1 cellular context compared by ENCODE assay signal in the genomic region with DNA sequence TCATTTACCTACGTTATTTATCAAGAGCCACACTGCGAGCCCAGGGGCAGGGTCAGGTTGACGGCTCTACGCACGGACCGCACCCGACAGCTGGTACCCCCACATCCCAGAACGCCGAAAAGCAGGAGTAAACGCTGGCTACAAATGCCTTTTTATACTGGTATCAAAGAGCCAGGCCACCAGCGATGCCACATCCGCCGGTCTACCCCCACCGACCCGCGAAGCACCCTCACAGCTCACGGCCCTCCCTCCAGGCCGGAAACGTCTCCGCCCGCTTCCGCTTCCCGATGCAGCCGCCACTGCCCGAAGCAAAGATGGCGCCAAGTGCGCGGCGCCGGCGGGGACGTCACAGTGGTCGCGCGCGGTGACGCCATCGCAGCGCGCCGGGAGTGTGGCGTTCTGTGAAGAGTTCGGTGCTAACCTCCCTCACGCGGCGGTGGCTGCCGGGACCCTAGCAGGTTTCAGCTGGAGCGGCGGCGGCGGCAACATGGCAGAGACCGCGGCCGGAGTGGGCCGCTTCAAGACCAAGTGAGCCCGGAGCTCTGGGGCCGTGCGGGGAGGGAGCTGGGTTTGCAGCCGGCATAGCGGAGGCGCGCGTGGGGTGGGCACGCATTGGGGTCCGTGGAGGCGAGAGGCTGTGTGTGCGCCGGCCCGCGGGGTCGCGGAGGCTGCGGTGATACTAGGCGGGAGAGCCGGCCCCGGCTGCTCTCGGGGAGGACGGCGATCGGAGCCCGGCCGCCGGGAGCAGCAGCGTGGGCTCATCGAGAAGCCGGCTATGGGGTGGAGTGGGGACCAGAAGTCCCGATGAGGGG.
A peak's percentile ranks its signal among the peaks of the same experiment; 100 is the strongest.
TF ChIP-seq lines count a peak whose summit lies in the region.

A gene (plus strand): TSS at position 376 of the 812 bp plus-strand sequence. CDS start 112 bp downstream, at position 488.

TF ChIP-seq in K562, 482 proteins besides CTCF, POLR2A, EP300 and RAD21 (continued from another document and continues in another):
- TF ChIP-seq, protein P1, sequence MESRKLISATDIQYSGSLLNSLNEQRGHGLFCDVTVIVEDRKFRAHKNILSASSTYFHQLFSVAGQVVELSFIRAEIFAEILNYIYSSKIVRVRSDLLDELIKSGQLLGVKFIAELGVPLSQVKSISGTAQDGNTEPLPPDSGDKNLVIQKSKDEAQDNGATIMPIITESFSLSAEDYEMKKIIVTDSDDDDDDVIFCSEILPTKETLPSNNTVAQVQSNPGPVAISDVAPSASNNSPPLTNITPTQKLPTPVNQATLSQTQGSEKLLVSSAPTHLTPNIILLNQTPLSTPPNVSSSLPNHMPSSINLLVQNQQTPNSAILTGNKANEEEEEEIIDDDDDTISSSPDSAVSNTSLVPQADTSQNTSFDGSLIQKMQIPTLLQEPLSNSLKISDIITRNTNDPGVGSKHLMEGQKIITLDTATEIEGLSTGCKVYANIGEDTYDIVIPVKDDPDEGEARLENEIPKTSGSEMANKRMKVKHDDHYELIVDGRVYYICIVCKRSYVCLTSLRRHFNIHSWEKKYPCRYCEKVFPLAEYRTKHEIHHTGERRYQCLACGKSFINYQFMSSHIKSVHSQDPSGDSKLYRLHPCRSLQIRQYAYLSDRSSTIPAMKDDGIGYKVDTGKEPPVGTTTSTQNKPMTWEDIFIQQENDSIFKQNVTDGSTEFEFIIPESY (CRISPR knock-in tag; IDR thresholded peaks at IDR 0.05): peak; percentile 81
- TF ChIP-seq, protein P2, sequence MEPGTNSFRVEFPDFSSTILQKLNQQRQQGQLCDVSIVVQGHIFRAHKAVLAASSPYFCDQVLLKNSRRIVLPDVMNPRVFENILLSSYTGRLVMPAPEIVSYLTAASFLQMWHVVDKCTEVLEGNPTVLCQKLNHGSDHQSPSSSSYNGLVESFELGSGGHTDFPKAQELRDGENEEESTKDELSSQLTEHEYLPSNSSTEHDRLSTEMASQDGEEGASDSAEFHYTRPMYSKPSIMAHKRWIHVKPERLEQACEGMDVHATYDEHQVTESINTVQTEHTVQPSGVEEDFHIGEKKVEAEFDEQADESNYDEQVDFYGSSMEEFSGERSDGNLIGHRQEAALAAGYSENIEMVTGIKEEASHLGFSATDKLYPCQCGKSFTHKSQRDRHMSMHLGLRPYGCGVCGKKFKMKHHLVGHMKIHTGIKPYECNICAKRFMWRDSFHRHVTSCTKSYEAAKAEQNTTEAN (CRISPR knock-in tag; IDR thresholded peaks at IDR 0.05): 0 out of 2 replicates have a peak, but pooled peaks have one; percentile 60
- TF ChIP-seq ELF4 (CRISPR knock-in tag; IDR thresholded peaks at IDR 0.05) (peak; percentile 93), ZBTB17 (CRISPR knock-in tag; IDR thresholded peaks at IDR 0.05) (peak; percentile 87), RUNX1 (IDR thresholded peaks at IDR 0.05; ENCODE audit: low read depth) (peak; percentile 73; the same call in 1 of the 2 replicates), ZZZ3 (IDR thresholded peaks at IDR 0.05) (no peak), CHD2 (IDR thresholded peaks at IDR 0.05; ENCODE audit: low read depth, low read length) (peak; percentile 36; the same call in 1 of the 2 replicates), HMGN3 (IDR thresholded peaks at IDR 0.05; ENCODE audit: borderline replicate concordance, extremely low read depth, insufficient read length, low read depth, low read length) (peak; percentile 93), ZBTB7A (IDR thresholded peaks at IDR 0.05; ENCODE audit: borderline replicate concordance, control insufficient read depth, low read depth, low read length) (0 out of 2 replicates have a peak, but pooled peaks have one; percentile 19), ZNF232 (CRISPR knock-in tag; IDR thresholded peaks at IDR 0.05) (0 out of 2 replicates have a peak, but pooled peaks have one; percentile 49), TRIM24 (IDR thresholded peaks at IDR 0.05) (no peak), EGR1 (conservative IDR thresholded peaks at IDR 0.05) (peak; percentile 93), E2F3 (CRISPR knock-in tag; IDR thresholded peaks at IDR 0.05) (0 out of 2 replicates have a peak, but pooled peaks have one; percentile 48), ETS2 (tag; IDR thresholded peaks at IDR 0.05; ENCODE audit: borderline replicate concordance, poor library complexity, severe bottlenecking) (no peak), ZNF764 (CRISPR knock-in tag; IDR thresholded peaks at IDR 0.05; ENCODE audit: low read depth) (no peak), CTBP1 (IDR thresholded peaks at IDR 0.05; ENCODE audit: borderline replicate concordance) (peak; percentile 74; the same call in 1 of the 2 replicates), GATAD2A (IDR thresholded peaks at IDR 0.05) (peak; percentile 53; the same call in 1 of the 2 replicates), NCOR1 (IDR thresholded peaks at IDR 0.05) (peak; percentile 27; the same call in 1 of the 2 replicates), ZC3H8 (IDR thresholded peaks at IDR 0.05) (no peak), TGIF2 (CRISPR knock-in tag; IDR thresholded peaks at IDR 0.05) (peak; percentile 43; the same call in 1 of the 2 replicates), POLR3A (IDR thresholded peaks at IDR 0.05; ENCODE audit: borderline replicate concordance, extremely low read depth, insufficient read depth, insufficient read length) (no peak), KLF13 (tag; IDR thresholded peaks at IDR 0.05; ENCODE audit: borderline replicate concordance, low read depth) (no peak), CREM (IDR thresholded peaks at IDR 0.05; ENCODE audit: low read depth) (peak; percentile 100), ZBED1 (IDR thresholded peaks at IDR 0.05) (peak; percentile 53; the same call in 1 of the 2 replicates), ZNF24 (IDR thresholded peaks at IDR 0.05) (0 out of 2 replicates have a peak, but pooled peaks have one; percentile 26), RHOXF2B (CRISPR knock-in tag; conservative IDR thresholded peaks at IDR 0.05) (no peak), ZNF41 (CRISPR knock-in tag; conservative IDR thresholded peaks at IDR 0.05) (no peak), ZFP36 (IDR thresholded peaks at IDR 0.05; ENCODE audit: low read depth, low read length, partially characterized antibody) (no peak), HMG20A (CRISPR knock-in tag; conservative IDR thresholded peaks at IDR 0.05) (no peak), SMAD4 (CRISPR knock-in tag; conservative IDR thresholded peaks at IDR 0.05) (peak; percentile 81), IFI16 (CRISPR knock-in tag; IDR thresholded peaks at IDR 0.05) (no peak)
- TF ChIP-seq, protein P3, sequence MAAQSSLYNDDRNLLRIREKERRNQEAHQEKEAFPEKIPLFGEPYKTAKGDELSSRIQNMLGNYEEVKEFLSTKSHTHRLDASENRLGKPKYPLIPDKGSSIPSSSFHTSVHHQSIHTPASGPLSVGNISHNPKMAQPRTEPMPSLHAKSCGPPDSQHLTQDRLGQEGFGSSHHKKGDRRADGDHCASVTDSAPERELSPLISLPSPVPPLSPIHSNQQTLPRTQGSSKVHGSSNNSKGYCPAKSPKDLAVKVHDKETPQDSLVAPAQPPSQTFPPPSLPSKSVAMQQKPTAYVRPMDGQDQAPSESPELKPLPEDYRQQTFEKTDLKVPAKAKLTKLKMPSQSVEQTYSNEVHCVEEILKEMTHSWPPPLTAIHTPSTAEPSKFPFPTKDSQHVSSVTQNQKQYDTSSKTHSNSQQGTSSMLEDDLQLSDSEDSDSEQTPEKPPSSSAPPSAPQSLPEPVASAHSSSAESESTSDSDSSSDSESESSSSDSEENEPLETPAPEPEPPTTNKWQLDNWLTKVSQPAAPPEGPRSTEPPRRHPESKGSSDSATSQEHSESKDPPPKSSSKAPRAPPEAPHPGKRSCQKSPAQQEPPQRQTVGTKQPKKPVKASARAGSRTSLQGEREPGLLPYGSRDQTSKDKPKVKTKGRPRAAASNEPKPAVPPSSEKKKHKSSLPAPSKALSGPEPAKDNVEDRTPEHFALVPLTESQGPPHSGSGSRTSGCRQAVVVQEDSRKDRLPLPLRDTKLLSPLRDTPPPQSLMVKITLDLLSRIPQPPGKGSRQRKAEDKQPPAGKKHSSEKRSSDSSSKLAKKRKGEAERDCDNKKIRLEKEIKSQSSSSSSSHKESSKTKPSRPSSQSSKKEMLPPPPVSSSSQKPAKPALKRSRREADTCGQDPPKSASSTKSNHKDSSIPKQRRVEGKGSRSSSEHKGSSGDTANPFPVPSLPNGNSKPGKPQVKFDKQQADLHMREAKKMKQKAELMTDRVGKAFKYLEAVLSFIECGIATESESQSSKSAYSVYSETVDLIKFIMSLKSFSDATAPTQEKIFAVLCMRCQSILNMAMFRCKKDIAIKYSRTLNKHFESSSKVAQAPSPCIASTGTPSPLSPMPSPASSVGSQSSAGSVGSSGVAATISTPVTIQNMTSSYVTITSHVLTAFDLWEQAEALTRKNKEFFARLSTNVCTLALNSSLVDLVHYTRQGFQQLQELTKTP (IDR thresholded peaks at IDR 0.05; ENCODE audit: low read depth in 1 of 2, partially characterized antibody in 2 of 2): no peak
- TF ChIP-seq, protein P4, sequence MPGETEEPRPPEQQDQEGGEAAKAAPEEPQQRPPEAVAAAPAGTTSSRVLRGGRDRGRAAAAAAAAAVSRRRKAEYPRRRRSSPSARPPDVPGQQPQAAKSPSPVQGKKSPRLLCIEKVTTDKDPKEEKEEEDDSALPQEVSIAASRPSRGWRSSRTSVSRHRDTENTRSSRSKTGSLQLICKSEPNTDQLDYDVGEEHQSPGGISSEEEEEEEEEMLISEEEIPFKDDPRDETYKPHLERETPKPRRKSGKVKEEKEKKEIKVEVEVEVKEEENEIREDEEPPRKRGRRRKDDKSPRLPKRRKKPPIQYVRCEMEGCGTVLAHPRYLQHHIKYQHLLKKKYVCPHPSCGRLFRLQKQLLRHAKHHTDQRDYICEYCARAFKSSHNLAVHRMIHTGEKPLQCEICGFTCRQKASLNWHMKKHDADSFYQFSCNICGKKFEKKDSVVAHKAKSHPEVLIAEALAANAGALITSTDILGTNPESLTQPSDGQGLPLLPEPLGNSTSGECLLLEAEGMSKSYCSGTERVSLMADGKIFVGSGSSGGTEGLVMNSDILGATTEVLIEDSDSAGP (CRISPR knock-in tag; IDR thresholded peaks at IDR 0.05): no peak
- TF ChIP-seq, protein P5, sequence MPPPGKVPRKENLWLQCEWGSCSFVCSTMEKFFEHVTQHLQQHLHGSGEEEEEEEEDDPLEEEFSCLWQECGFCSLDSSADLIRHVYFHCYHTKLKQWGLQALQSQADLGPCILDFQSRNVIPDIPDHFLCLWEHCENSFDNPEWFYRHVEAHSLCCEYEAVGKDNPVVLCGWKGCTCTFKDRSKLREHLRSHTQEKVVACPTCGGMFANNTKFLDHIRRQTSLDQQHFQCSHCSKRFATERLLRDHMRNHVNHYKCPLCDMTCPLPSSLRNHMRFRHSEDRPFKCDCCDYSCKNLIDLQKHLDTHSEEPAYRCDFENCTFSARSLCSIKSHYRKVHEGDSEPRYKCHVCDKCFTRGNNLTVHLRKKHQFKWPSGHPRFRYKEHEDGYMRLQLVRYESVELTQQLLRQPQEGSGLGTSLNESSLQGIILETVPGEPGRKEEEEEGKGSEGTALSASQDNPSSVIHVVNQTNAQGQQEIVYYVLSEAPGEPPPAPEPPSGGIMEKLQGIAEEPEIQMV (tag; conservative IDR thresholded peaks at IDR 0.05; ENCODE audit: low read depth): no peak
- TF ChIP-seq, protein P6, sequence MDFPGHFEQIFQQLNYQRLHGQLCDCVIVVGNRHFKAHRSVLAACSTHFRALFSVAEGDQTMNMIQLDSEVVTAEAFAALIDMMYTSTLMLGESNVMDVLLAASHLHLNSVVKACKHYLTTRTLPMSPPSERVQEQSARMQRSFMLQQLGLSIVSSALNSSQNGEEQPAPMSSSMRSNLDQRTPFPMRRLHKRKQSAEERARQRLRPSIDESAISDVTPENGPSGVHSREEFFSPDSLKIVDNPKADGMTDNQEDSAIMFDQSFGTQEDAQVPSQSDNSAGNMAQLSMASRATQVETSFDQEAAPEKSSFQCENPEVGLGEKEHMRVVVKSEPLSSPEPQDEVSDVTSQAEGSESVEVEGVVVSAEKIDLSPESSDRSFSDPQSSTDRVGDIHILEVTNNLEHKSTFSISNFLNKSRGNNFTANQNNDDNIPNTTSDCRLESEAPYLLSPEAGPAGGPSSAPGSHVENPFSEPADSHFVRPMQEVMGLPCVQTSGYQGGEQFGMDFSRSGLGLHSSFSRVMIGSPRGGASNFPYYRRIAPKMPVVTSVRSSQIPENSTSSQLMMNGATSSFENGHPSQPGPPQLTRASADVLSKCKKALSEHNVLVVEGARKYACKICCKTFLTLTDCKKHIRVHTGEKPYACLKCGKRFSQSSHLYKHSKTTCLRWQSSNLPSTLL (IDR thresholded peaks at IDR 0.05): no peak
- TF ChIP-seq, protein P7, sequence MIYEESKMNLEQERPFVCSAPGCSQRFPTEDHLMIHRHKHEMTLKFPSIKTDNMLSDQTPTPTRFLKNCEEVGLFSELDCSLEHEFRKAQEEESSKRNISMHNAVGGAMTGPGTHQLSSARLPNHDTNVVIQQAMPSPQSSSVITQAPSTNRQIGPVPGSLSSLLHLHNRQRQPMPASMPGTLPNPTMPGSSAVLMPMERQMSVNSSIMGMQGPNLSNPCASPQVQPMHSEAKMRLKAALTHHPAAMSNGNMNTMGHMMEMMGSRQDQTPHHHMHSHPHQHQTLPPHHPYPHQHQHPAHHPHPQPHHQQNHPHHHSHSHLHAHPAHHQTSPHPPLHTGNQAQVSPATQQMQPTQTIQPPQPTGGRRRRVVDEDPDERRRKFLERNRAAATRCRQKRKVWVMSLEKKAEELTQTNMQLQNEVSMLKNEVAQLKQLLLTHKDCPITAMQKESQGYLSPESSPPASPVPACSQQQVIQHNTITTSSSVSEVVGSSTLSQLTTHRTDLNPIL (CRISPR knock-in tag; IDR thresholded peaks at IDR 0.05): no peak
- TF ChIP-seq, protein P8, sequence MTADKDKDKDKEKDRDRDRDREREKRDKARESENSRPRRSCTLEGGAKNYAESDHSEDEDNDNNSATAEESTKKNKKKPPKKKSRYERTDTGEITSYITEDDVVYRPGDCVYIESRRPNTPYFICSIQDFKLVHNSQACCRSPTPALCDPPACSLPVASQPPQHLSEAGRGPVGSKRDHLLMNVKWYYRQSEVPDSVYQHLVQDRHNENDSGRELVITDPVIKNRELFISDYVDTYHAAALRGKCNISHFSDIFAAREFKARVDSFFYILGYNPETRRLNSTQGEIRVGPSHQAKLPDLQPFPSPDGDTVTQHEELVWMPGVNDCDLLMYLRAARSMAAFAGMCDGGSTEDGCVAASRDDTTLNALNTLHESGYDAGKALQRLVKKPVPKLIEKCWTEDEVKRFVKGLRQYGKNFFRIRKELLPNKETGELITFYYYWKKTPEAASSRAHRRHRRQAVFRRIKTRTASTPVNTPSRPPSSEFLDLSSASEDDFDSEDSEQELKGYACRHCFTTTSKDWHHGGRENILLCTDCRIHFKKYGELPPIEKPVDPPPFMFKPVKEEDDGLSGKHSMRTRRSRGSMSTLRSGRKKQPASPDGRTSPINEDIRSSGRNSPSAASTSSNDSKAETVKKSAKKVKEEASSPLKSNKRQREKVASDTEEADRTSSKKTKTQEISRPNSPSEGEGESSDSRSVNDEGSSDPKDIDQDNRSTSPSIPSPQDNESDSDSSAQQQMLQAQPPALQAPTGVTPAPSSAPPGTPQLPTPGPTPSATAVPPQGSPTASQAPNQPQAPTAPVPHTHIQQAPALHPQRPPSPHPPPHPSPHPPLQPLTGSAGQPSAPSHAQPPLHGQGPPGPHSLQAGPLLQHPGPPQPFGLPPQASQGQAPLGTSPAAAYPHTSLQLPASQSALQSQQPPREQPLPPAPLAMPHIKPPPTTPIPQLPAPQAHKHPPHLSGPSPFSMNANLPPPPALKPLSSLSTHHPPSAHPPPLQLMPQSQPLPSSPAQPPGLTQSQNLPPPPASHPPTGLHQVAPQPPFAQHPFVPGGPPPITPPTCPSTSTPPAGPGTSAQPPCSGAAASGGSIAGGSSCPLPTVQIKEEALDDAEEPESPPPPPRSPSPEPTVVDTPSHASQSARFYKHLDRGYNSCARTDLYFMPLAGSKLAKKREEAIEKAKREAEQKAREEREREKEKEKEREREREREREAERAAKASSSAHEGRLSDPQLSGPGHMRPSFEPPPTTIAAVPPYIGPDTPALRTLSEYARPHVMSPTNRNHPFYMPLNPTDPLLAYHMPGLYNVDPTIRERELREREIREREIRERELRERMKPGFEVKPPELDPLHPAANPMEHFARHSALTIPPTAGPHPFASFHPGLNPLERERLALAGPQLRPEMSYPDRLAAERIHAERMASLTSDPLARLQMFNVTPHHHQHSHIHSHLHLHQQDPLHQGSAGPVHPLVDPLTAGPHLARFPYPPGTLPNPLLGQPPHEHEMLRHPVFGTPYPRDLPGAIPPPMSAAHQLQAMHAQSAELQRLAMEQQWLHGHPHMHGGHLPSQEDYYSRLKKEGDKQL (CRISPR knock-in tag; IDR thresholded peaks at IDR 0.05; ENCODE audit: borderline replicate concordance): no peak
